Comparison of ENCODE assay signal across 23 cellular contexts in the genomic region with DNA sequence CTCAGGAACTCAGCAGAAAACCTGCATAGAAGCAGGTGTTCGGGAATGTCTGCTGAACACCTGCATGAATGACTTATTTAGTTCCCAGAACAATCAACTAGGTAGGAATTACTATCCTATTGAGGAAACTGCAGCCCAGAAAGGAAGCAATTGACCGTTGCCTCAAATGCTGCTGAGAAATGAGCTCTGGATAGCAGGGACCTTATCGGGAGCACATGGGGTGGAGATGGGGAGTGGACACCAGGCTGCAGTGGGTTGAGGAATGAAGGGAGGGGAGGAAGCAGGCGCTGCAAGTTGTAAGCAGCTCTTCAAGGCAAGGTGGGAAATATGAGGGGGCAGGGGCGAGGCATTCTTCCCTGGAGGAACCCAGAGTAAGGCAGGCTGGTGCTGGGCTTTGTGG. TPM values are rescaled to one million over a fixed set of nuclear protein-coding genes. Genes with fewer than 3 reads are reported as not detected.
DNase-seq lines count a peak whose midpoint lies in the region; ATAC-seq, FAIRE-seq and TF ChIP-seq lines count a peak whose summit lies in the region.
"Had no signal": no experiment of that assay in that cellular context is flagged by ENCODE, and none has a peak within 500 bp of the region (broad histone marks: within the 10 kb centered on the region; RNA-seq: fewer than 3 reads in every experiment).

No MANE protein-coding gene starts in this region.

- no peaks in the 10 kb centered on the region for H3K9me1 ChIP-seq in K562 (ENCODE audit: control insufficient read depth, insufficient read depth, low read length)

- POLR2A ChIA-PET in K562 (lab: Yijun Ruan, JAX): interaction anchor here (0.7 to 2.8 kb wide), 8 partner anchors 9 to 38 kb away, joined by 3 to 15 read pairs (median 4); a partner anchor contains a TSS

- no peaks in the 10 kb centered on the region for H4K20me1 ChIP-seq in K562 (replicated peaks; ENCODE audit: control insufficient read depth, insufficient read depth, low read length)
- H4K20me1 ChIP-seq: BLaER1 had no signal

- H3K27me3 ChIP-seq in K562 (ENCODE audit: control insufficient read depth in 2 of 2, insufficient read depth in 2 of 2, low read length in 2 of 2) (no peaks in the 10 kb centered on the region), transverse colon (no peaks in the 10 kb centered on the region), esophagus muscularis mucosa (no peaks in the 10 kb centered on the region)
- H3K27me3 ChIP-seq: BLaER1 had no signal

- CTCF ChIA-PET in K562 (lab: Yijun Ruan, JAX; ENCODE audit: low intra/inter-chr PET ratio): no interaction called here

- no peak for TF ChIP-seq POLR2A in K562 (conservative IDR thresholded peaks at IDR 0.05)
- no peak for TF ChIP-seq POLR2A in transverse colon (IDR thresholded peaks at IDR 0.05)
- no peak for TF ChIP-seq POLR2A in esophagus muscularis mucosa (IDR thresholded peaks at IDR 0.05; ENCODE audit: low read depth)

- ATAC-seq in K562 (peak; percentile 74), left colon (peak; percentile 81), HG03039 (IDR thresholded peaks at IDR 0.05; ENCODE audit: unreplicated experiment) (no peak)
- ATAC-seq: CD8-positive, alpha-beta T cell; GM23338 had no signal

- 20% methylated on average over 5 of the region's 5 CpGs for WGBS in K562 (ENCODE audit: insufficient coverage, low coverage, missing lambda C conversion rate)
- WGBS in transverse colon (ENCODE audit: low coverage in 1 of 2), 2 donors: 54 to 57% methylated on average over 4 to 5 of the region's 5 CpGs
- WGBS in esophagus muscularis mucosa: 94% methylated on average over 5 of the region's 5 CpGs

- no peak for TF ChIP-seq RAD21 in K562 (CRISPR knock-in tag; conservative IDR thresholded peaks at IDR 0.05 in 1 of 2, IDR thresholded peaks at IDR 0.05 in 1 of 2)

- FAIRE-seq in K562 (lab: Jason Lieb, UNC): peak; percentile 82
- FAIRE-seq: G401.6, GM19239 had no signal

- BruUV-seq in K562 (replicated peaks; lab: Mats Ljungman, UMichigan): no TSS peak

- peak overlapping the region in 1 of 2 experiments; percentile 32; a peak in 1 of 4 replicates for H3K9ac ChIP-seq in K562 (ENCODE audit: insufficient read depth in 1 of 2, low read depth in 2 of 2, low read length in 2 of 2)
- H3K9ac ChIP-seq: BLaER1 had no signal

- H3K4me1 ChIP-seq in K562 (replicated peaks in 1 of 2; ENCODE audit: control insufficient read depth in 2 of 2, insufficient read depth in 2 of 2, low read length in 2 of 2) (peaks cover 14 to 20% of the 10 kb centered on the region in 2 experiments; a peak in 4 of 5 replicates), transverse colon (peaks cover 0 to 14% (median 9%) of the 10 kb centered on the region in 4 donors), esophagus muscularis mucosa (no peaks in the 10 kb centered on the region)

- no peaks in the 10 kb centered on the region for H3K36me3 ChIP-seq in K562 (ENCODE audit: control insufficient read depth, insufficient read depth, low read length)
- H3K36me3 ChIP-seq in transverse colon: no peaks in the 10 kb centered on the region
- H3K36me3 ChIP-seq in esophagus muscularis mucosa: no peaks in the 10 kb centered on the region
- H3K36me3 ChIP-seq: BLaER1 had no signal

- H3K4me3 ChIP-seq in K562 (no peak overlapping the region), transverse colon (no peak overlapping the region), esophagus muscularis mucosa (no peak overlapping the region)
- H3K4me3 ChIP-seq: BLaER1, GM23338 had no signal

- H3K4me2 ChIP-seq in K562 (ENCODE audit: insufficient read depth, low read length): peak overlapping the region; percentile 13; the same call in 1 of the 2 replicates
- H3K4me2 ChIP-seq: BLaER1, GM23338 had no signal

- TF ChIP-seq EP300 in K562 (IDR thresholded peaks at IDR 0.05; ENCODE audit: low read length) (peak; percentile 25; the same call in 1 of the 2 replicates), transverse colon (IDR thresholded peaks at IDR 0.05; ENCODE audit: low read depth) (no peak), esophagus muscularis mucosa (IDR thresholded peaks at IDR 0.05) (no peak)

- in situ Hi-C loops in K562 (cut with MboI) (no loop called here), transverse colon (cut with MboI; ENCODE audit: low pct_ligation_motif_present in 1 of 4, low pct_unique_long_range_greater_than_20kb in 1 of 4, low sequenced_read_pairs in 3 of 4) (no loop called here)

- H3K27ac ChIP-seq in K562 (ENCODE audit: extremely low read depth, low read depth, low read length): 0 out of 3 replicates have a peak overlapping the region, but pooled peaks have one; percentile 13
- H3K27ac ChIP-seq in transverse colon: peak overlapping the region; percentile 25 to 49 (median 36)
- H3K27ac ChIP-seq in esophagus muscularis mucosa (replicated peaks in 1 of 4): no peak overlapping the region
- H3K27ac ChIP-seq: BLaER1, C4-2B had no signal

- intact Hi-C loops in K562 (cut with micrococcal nuclease) (no loop called here), left colon (cut with DNase I, micrococcal nuclease) (no loop called here), posterior vena cava (cut with DNase I) (no loop called here), transverse colon (cut with DNase I; ENCODE audit: low total_unique reads) (no loop called here), esophagus muscularis mucosa (cut with DNase I) (no loop called here)

- TF ChIP-seq CTCF in K562 (IDR thresholded peaks at IDR 0.05 in 2 of 3, conservative IDR thresholded peaks at IDR 0.05 in 1 of 3; ENCODE audit: insufficient read depth in 2 of 3, low read depth in 1 of 3, low read length in 3 of 3) (no peak), transverse colon (IDR thresholded peaks at IDR 0.05) (no peak), esophagus muscularis mucosa (IDR thresholded peaks at IDR 0.05) (no peak)

- peak; percentile 69 to 84 (median 72) for DNase-seq in K562 (ENCODE audit: extremely low read depth in 1 of 4, low spot score in 3 of 4)
- DNase-seq in left colon: peak; percentile 21 to 57
- peak; percentile 9 for DNase-seq in posterior vena cava (ENCODE audit: low spot score)
- DNase-seq in transverse colon: peak; percentile 38
- DNase-seq in esophagus muscularis mucosa (ENCODE audit: extremely low spot score): no peak
- no peak for DNase-seq in NCI-H128 (lab: John Stamatoyannopoulos, UW; ENCODE audit: unreplicated experiment)
- DNase-seq in mesenteric fat pad (ENCODE audit: low spot score): no peak
- DNase-seq: Caco-2; CD4-positive, CD25-positive, alpha-beta regulatory T cell; CD8-positive, alpha-beta T cell; DMS153; DND-41; H9 had no signal

- no peaks in the 10 kb centered on the region for H3K79me2 ChIP-seq in K562 (ENCODE audit: control insufficient read depth, insufficient read depth, low read length)

- peak overlapping the region; percentile 51 for H2AFZ ChIP-seq in K562 (ENCODE audit: low read depth, low read length)
- H2AFZ ChIP-seq: GM23338 had no signal

- H3K9me3 ChIP-seq in K562 (replicated peaks; ENCODE audit: control insufficient read depth, insufficient read depth, low read depth, low read length) (no peaks in the 10 kb centered on the region), transverse colon (no peaks in the 10 kb centered on the region), esophagus muscularis mucosa (no peaks in the 10 kb centered on the region)
- H3K9me3 ChIP-seq: BLaER1, Caco-2 had no signal

RNA-seq across cellular contexts. Expression of a gene that starts 10.8 kb away (rescaled TPM):
- total RNA-seq in K562 (2011; cell fraction: chromatin; rRNA removed; ENCODE audit: low replicate concordance): 0.14 and 0.21 TPM in 2 replicates
- total RNA-seq in K562 (2011; cell fraction: nucleolus; rRNA removed): not detected in 2 replicates
- 0.22 TPM in 1 of 2 replicates, not detected in the other for total RNA-seq in K562 (2011; cell fraction: nucleoplasm; rRNA removed)
- not detected in 2 replicates for total RNA-seq in K562 (2014; rRNA removed)
- total RNA-seq in K562 (2014; rRNA removed; fragmentation: Illumina TruSeq; extraction: Trizol): 0.06 TPM in 1 of 2 replicates, not detected in the other
- not detected in 2 replicates for total RNA-seq in K562 (2015; rRNA removed; fragmentation: Illumina TruSeq; extraction: Trizol)
- not detected in 2 replicates for total RNA-seq in K562 (2021)
- polyA plus RNA-seq in K562 (2011; rRNA removed): not detected in 2 replicates
- polyA plus RNA-seq in K562 (2011; cell fraction: cytosol; rRNA removed): 0.03 TPM in 1 of 2 replicates, not detected in the other
- not detected in 2 replicates for polyA plus RNA-seq in K562 (2011; cell fraction: nucleus; rRNA removed)
- not detected in 2 replicates for polyA plus RNA-seq in K562 (2012)
- polyA plus RNA-seq in K562 (2014; fragmentation: Illumina TruSeq; extraction: Trizol): not detected in 2 replicates
- not detected for polyA plus RNA-seq in K562 (2014; fragmentation: Nextera tagmentation; extraction: Ambion mirVana)
- 0.05 TPM in 1 of 2 replicates, not detected in the other for polyA plus RNA-seq in K562 (2014; rRNA removed)
- polyA minus RNA-seq in K562 (2011; rRNA and poly(A)+ RNA removed): 0.09 TPM in 1 of 2 replicates, not detected in the other
- polyA minus RNA-seq in K562 (2011; cell fraction: cytosol; rRNA and poly(A)+ RNA removed): not detected in 2 replicates
- not detected in 2 replicates for polyA minus RNA-seq in K562 (2011; cell fraction: nucleus; rRNA and poly(A)+ RNA removed)
- total RNA-seq in left colon: under 1 TPM; 0.12 to 0.14 TPM
- under 1 TPM; 0.51 to 0.86 TPM for total RNA-seq in posterior vena cava
- under 1 TPM in 1 of 4 donors, not detected in 3; 0.48 TPM for total RNA-seq in transverse colon
- under 1 TPM in 3 of 4 donors, not detected in 1; 0.26 to 0.40 (median 0.33) TPM for total RNA-seq in esophagus muscularis mucosa
- 0.19 TPM for total RNA-seq in mesenteric fat pad
- total RNA-seq: A172; A673; B cell; Caco-2; CD8-positive, alpha-beta T cell; GM23338; H4; H9 had no signal
- polyA plus RNA-seq: CD4-positive, CD25-positive, alpha-beta regulatory T cell; GM23338 had no signal

RNA-seq across cellular contexts. Expression of a gene that starts 36.3 kb away (rescaled TPM):
- 21.5 and 31.8 TPM in 2 replicates for total RNA-seq in K562 (2011; cell fraction: chromatin; rRNA removed; ENCODE audit: low replicate concordance)
- total RNA-seq in K562 (2011; cell fraction: nucleolus; rRNA removed): 25.8 and 27.7 TPM in 2 replicates
- total RNA-seq in K562 (2011; cell fraction: nucleoplasm; rRNA removed): 22.4 and 29.6 TPM in 2 replicates
- total RNA-seq in K562 (2014; rRNA removed): 7.9 and 9.6 TPM in 2 replicates
- 8.3 and 11.2 TPM in 2 replicates for total RNA-seq in K562 (2014; rRNA removed; fragmentation: Illumina TruSeq; extraction: Trizol)
- 10.5 and 12.7 TPM in 2 replicates for total RNA-seq in K562 (2015; rRNA removed; fragmentation: Illumina TruSeq; extraction: Trizol)
- 15.2 and 16.9 TPM in 2 replicates for total RNA-seq in K562 (2021)
- 11.3 and 12.3 TPM in 2 replicates for polyA plus RNA-seq in K562 (2011; rRNA removed)
- 15.1 and 18.6 TPM in 2 replicates for polyA plus RNA-seq in K562 (2011; cell fraction: cytosol; rRNA removed)
- polyA plus RNA-seq in K562 (2011; cell fraction: nucleus; rRNA removed): 11.4 and 21.0 TPM in 2 replicates
- polyA plus RNA-seq in K562 (2012): 9.8 and 11.3 TPM in 2 replicates
- 14.7 and 18.0 TPM in 2 replicates for polyA plus RNA-seq in K562 (2014; fragmentation: Illumina TruSeq; extraction: Trizol)
- 1 to 10 TPM; 8.8 to 8.9 TPM for polyA plus RNA-seq in K562 (2014; fragmentation: Nextera tagmentation; extraction: Ambion mirVana)
- polyA plus RNA-seq in K562 (2014; rRNA removed): 9.4 and 13.3 TPM in 2 replicates
- 8.3 and 14.1 TPM in 2 replicates for polyA minus RNA-seq in K562 (2011; rRNA and poly(A)+ RNA removed)
- polyA minus RNA-seq in K562 (2011; cell fraction: cytosol; rRNA and poly(A)+ RNA removed): 6.2 and 7.9 TPM in 2 replicates
- polyA minus RNA-seq in K562 (2011; cell fraction: nucleus; rRNA and poly(A)+ RNA removed): 8.2 and 11.0 TPM in 2 replicates
- 1 to 10 TPM; 5.5 to 5.7 TPM for total RNA-seq in left colon
- total RNA-seq in posterior vena cava: 1 to 10 TPM; 5.0 to 6.7 TPM
- total RNA-seq in transverse colon: 1 to 10 TPM; 1.9 to 5.1 (median 3.6) TPM
- total RNA-seq in esophagus muscularis mucosa: 1 to 10 TPM; 3.6 to 6.1 (median 3.9) TPM
- total RNA-seq in mesenteric fat pad: 5.2 TPM

RNA-seq across cellular contexts. Expression of a gene that starts 36.4 kb away (rescaled TPM):
- total RNA-seq in K562 (2011; cell fraction: chromatin; rRNA removed; ENCODE audit: low replicate concordance): 14.4 and 25.2 TPM in 2 replicates
- total RNA-seq in K562 (2011; cell fraction: nucleolus; rRNA removed): 24.8 and 26.6 TPM in 2 replicates
- 26.0 and 33.7 TPM in 2 replicates for total RNA-seq in K562 (2011; cell fraction: nucleoplasm; rRNA removed)
- total RNA-seq in K562 (2014; rRNA removed) (193 and 248 TPM in 2 replicates), K562 (2014; rRNA removed; fragmentation: Illumina TruSeq; extraction: Trizol) (152 TPM in 2 replicates), K562 (2015; rRNA removed; fragmentation: Illumina TruSeq; extraction: Trizol) (175 and 180 TPM in 2 replicates), K562 (2021) (226 and 236 TPM in 2 replicates), left colon (10 to 100 TPM; 59.6 to 78.0 TPM), posterior vena cava (10 to 100 TPM; 40.9 to 41.9 TPM), transverse colon (100 to 1,000 TPM in 1 of 4 donors, 10 to 100 TPM in 2, 1 to 10 TPM in 1; 9.7 to 122 (median 57.8) TPM), esophagus muscularis mucosa (10 to 100 TPM; 54.2 to 62.1 (median 58.4) TPM), mesenteric fat pad (54.2 TPM)
- polyA plus RNA-seq in K562 (2011; rRNA removed) (66.9 and 72.9 TPM in 2 replicates), K562 (2014; fragmentation: Illumina TruSeq; extraction: Trizol) (244 and 303 TPM in 2 replicates), K562 (2014; fragmentation: Nextera tagmentation; extraction: Ambion mirVana) (10 to 100 TPM; 52.2 to 79.7 TPM), K562 (2014; rRNA removed) (202 and 235 TPM in 2 replicates)
- 93.0 and 93.1 TPM in 2 replicates for polyA plus RNA-seq in K562 (2011; cell fraction: cytosol; rRNA removed)
- polyA plus RNA-seq in K562 (2011; cell fraction: nucleus; rRNA removed): 36.4 and 42.0 TPM in 2 replicates
- 179 and 203 TPM in 2 replicates for polyA plus RNA-seq in K562 (2012)
- 31.8 and 36.8 TPM in 2 replicates for polyA minus RNA-seq in K562 (2011; rRNA and poly(A)+ RNA removed)
- 32.4 and 42.5 TPM in 2 replicates for polyA minus RNA-seq in K562 (2011; cell fraction: cytosol; rRNA and poly(A)+ RNA removed)
- 12.3 and 19.7 TPM in 2 replicates for polyA minus RNA-seq in K562 (2011; cell fraction: nucleus; rRNA and poly(A)+ RNA removed)

Comparison
In these comparisons a context has a peak if more than half of its experiments do, and no peak if none do; other contexts are left out.
1. DNase-seq: peak in K562 (4 of 4), left colon (2 of 2), posterior vena cava (single experiment) and transverse colon (single experiment); none in esophagus muscularis mucosa (single experiment), NCI-H128 (single experiment) and mesenteric fat pad (single experiment).
2. H3K27ac ChIP-seq: peak in K562 (single experiment) and transverse colon (4 of 4); none in esophagus muscularis mucosa (0 of 4).